Comparison of ENCODE assay signal across 15 cellular contexts in the genomic region with DNA sequence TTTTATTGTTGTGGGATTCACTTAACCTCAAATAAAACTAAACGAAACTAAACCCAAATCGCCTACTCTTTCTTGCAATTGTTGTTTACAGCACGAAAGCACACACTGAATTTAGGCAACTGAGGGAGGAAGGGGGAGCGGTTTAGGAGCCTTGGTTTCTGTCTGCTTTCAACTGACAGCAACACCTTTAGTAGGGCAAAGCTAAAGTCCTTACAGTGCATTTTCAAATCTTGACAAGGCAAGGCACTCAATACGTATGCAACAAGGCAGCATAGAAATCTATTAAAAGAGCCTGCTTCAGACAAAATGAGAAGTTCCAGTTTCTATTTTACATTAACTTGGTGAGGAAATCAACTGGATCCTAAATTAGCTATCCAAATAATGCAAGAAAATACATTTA.
DNase-seq lines count a peak whose midpoint lies in the region; ATAC-seq and TF ChIP-seq lines count a peak whose summit lies in the region.
"Had no signal": no experiment of that assay in that cellular context is flagged by ENCODE, and none has a peak within 500 bp of the region (broad histone marks: within the 10 kb centered on the region; RNA-seq: fewer than 3 reads in every experiment).

No MANE protein-coding gene starts in this region.

- peak overlapping the region; percentile 45 for H3K4me2 ChIP-seq in KMS-11

- no peak for TF ChIP-seq CTCF in KMS-11 (conservative IDR thresholded peaks at IDR 0.05; ENCODE audit: low read depth, low read length)
- TF ChIP-seq CTCF in foreskin fibroblast (IDR thresholded peaks at IDR 0.05; ENCODE audit: low read depth, low read length), result no peak

- H3K9ac ChIP-seq in KMS-11, result peak overlapping the region; percentile 0; the same call in 1 of the 2 replicates
- H3K9ac ChIP-seq: GM23248 had no signal

- DNase-seq in germinal center (ENCODE audit: low spot score) (peak; percentile 31), foreskin fibroblast (no peak), NCI-H226 (no peak)
- DNase-seq in stimulated activated CD4-positive, alpha-beta T cell treated with anti-CD3 and anti-CD28 coated beads, Interleukin-2, amount 100 ng/mL, for 24 hours, result no peak
- DNase-seq: activated B cell treated with CpG ODN at 0.5 μM for 24 hours; activated effector memory CD4-positive, alpha-beta T cell treated with anti-CD3 and anti-CD28 coated beads, Interleukin-2, amount 50 U/mL, for 16 hours; caudate nucleus; CD8-positive, alpha-beta memory T cell; erythroblast; GM23248; Right ventricle myocardium superior; stimulated activated naive CD4-positive, alpha-beta T cell treated with Interleukin-2 at 50 U/mL for 16 hours had no signal

- no peaks in the 10 kb centered on the region for H3K79me2 ChIP-seq in KMS-11 (ENCODE audit: insufficient read depth, low read depth)

- ATAC-seq in GM18519 (IDR thresholded peaks at IDR 0.05; ENCODE audit: low FRiP score, unreplicated experiment) (peak; percentile 68), GM21723 (IDR thresholded peaks at IDR 0.05; ENCODE audit: unreplicated experiment) (peak; percentile 51)

- no peaks in the 10 kb centered on the region for H3K36me3 ChIP-seq in KMS-11 (ENCODE audit: insufficient read depth)

- peaks cover 52% of the 10 kb centered on the region for H3K4me1 ChIP-seq in KMS-11 (ENCODE audit: low read depth, poor library complexity, severe bottlenecking)

- H3K4me3 ChIP-seq in KMS-11 (IDR thresholded peaks at IDR 0.05; ENCODE audit: insufficient read depth, low read depth, low read length) (no peak overlapping the region), foreskin fibroblast (ENCODE audit: low read depth in 1 of 2, low read length in 2 of 2) (no peak overlapping the region)
- H3K4me3 ChIP-seq: GM23248 had no signal

- peak overlapping the region; percentile 52 for H3K27ac ChIP-seq in KMS-11
- H3K27ac ChIP-seq: GM23248 had no signal

- no peaks in the 10 kb centered on the region for H3K27me3 ChIP-seq in KMS-11 (ENCODE audit: insufficient read depth, low read depth)

- no peaks in the 10 kb centered on the region for H4K20me1 ChIP-seq in KMS-11 (ENCODE audit: insufficient read depth)

- H2AFZ ChIP-seq in KMS-11 (ENCODE audit: low read depth), result peak overlapping the region; percentile 8; the same call in 1 of the 2 replicates
- H2AFZ ChIP-seq: GM23248 had no signal
